8 cellular contexts compared by ENCODE assay signal in the genomic region with DNA sequence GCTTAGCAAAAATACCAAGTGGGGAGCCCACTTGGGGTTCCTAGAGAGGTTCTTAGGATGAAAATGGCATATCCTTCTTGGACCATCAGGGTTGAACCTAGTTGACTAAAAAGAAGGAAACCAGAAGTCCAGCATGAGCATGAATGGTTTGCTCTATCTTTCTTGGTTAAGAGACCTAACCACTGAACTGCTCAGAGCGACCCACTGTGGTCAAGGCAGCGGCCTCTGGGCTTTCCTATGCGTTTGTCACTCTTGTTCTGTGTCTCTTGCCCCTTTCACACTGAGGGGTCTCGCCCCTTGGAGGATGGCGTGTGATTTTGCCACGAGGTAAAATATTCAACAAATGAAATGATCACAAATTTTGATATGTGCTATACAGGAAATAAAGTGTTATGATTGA. TPM values are rescaled to one million over a fixed set of nuclear protein-coding genes. Genes with fewer than 3 reads are reported as not detected.
DNase-seq lines count a peak whose midpoint lies in the region; ATAC-seq and TF ChIP-seq lines count a peak whose summit lies in the region.

No MANE protein-coding gene starts in this region.

- intact Hi-C loops in esophagus muscularis mucosa (cut with DNase I) = no loop called here
- intact Hi-C loops in sigmoid colon (cut with DNase I) = loop anchor here (1.0 kb wide), 1 partner anchor 31 kb away; no protein-coding TSS in a partner anchor

- TF ChIP-seq POLR2A in esophagus muscularis mucosa (IDR thresholded peaks at IDR 0.05; ENCODE audit: low read depth) (no peak), sigmoid colon (IDR thresholded peaks at IDR 0.05) (no peak)

- H3K4me3 ChIP-seq in GM12865 (ENCODE audit: low read depth, low read length) (peak overlapping the region; percentile 64), RWPE2 (ENCODE audit: severe bottlenecking) (peak overlapping the region; percentile 55), esophagus muscularis mucosa (peak overlapping the region; percentile 70 to 90 (median 87)), sigmoid colon (peak overlapping the region in 3 of 4 donors; percentile 54 to 78 (median 66))

- no peaks in the 10 kb centered on the region for H3K27me3 ChIP-seq in RWPE2 (ENCODE audit: insufficient read depth, poor library complexity, severe bottlenecking)
- no peaks in the 10 kb centered on the region for H3K27me3 ChIP-seq in esophagus muscularis mucosa
- no peaks in the 10 kb centered on the region for H3K27me3 ChIP-seq in sigmoid colon

- H3K9me3 ChIP-seq in RWPE2 (ENCODE audit: severe bottlenecking) (no peaks in the 10 kb centered on the region), esophagus muscularis mucosa (no peaks in the 10 kb centered on the region), sigmoid colon (no peaks in the 10 kb centered on the region)

- H3K4me1 ChIP-seq in RWPE2 (ENCODE audit: insufficient read depth, poor library complexity, severe bottlenecking) = peaks cover 9% of the 10 kb centered on the region
- H3K4me1 ChIP-seq in esophagus muscularis mucosa = peaks cover 44 to 67% (median 56%) of the 10 kb centered on the region in 4 donors
- H3K4me1 ChIP-seq in sigmoid colon = peaks cover 0 to 51% (median 41%) of the 10 kb centered on the region in 4 donors

- no peak for TF ChIP-seq CTCF in GM12865 (IDR thresholded peaks at IDR 0.05; ENCODE audit: insufficient read depth, low read depth, low read length, missing control alignments)
- TF ChIP-seq CTCF in RWPE2 (IDR thresholded peaks at IDR 0.05; ENCODE audit: poor library complexity, severe bottlenecking) = no peak
- no peak for TF ChIP-seq CTCF in esophagus muscularis mucosa (IDR thresholded peaks at IDR 0.05)
- no peak for TF ChIP-seq CTCF in sigmoid colon (IDR thresholded peaks at IDR 0.05)

- ATAC-seq in RWPE2 (ENCODE audit: low read depth) = no peak
- ATAC-seq in HG02571 (IDR thresholded peaks at IDR 0.05; ENCODE audit: unreplicated experiment) = no peak

- DNase-seq in GM12865 (ENCODE audit: low read depth) (no peak), RWPE2 (ENCODE audit: low spot score) (no peak), esophagus muscularis mucosa (ENCODE audit: extremely low spot score) (no peak), sigmoid colon (no peak), SW480 (ENCODE audit: low spot score) (no peak), hypothalamus (lab: John Stamatoyannopoulos, UW) (no peak)
- DNase-seq in stimulated activated CD4-positive, alpha-beta T cell treated with anti-CD3 and anti-CD28 coated beads, Interleukin-15, amount 100 ng/mL, for 24 hours = no peak

- WGBS in esophagus muscularis mucosa = 32% methylated on average over 6 of the region's 6 CpGs
- 38 to 51% methylated on average over 6 of the region's 6 CpGs for WGBS in sigmoid colon, 2 donors

- TF ChIP-seq EP300 in esophagus muscularis mucosa (IDR thresholded peaks at IDR 0.05) (no peak), sigmoid colon (IDR thresholded peaks at IDR 0.05) (no peak)

- H3K36me3 ChIP-seq in RWPE2 (ENCODE audit: low read depth) (no peaks in the 10 kb centered on the region), esophagus muscularis mucosa (no peaks in the 10 kb centered on the region), sigmoid colon (no peaks in the 10 kb centered on the region)

- H3K27ac ChIP-seq in RWPE2 (ENCODE audit: poor library complexity, severe bottlenecking) = peak overlapping the region; percentile 69
- peak overlapping the region; percentile 93 to 99 (median 96) for H3K27ac ChIP-seq in esophagus muscularis mucosa (replicated peaks in 1 of 4)
- peak overlapping the region; percentile 81 to 99 (median 96) for H3K27ac ChIP-seq in sigmoid colon

RNA-seq across cellular contexts. Expression of gene BORCS6, which starts 0.5 kb away (rescaled TPM):
- total RNA-seq in esophagus muscularis mucosa = 10 to 100 TPM in 3 of 4 donors, 1 to 10 TPM in 1; 8.6 to 22.4 (median 13.9) TPM
- 10 to 100 TPM in 3 of 4 donors, 1 to 10 TPM in 1; 7.7 to 17.7 (median 15.8) TPM for total RNA-seq in sigmoid colon
- 10 to 100 TPM in 2 of 3 donors, 1 to 10 TPM in 1; 9.2 to 14.6 (median 10.8) TPM for polyA plus RNA-seq in sigmoid colon

RNA-seq across cellular contexts. Expression of gene TMEM107, which starts 14.3 kb away (rescaled TPM):
- 10 to 100 TPM; 10.4 to 17.8 (median 13.6) TPM for total RNA-seq in esophagus muscularis mucosa
- total RNA-seq in sigmoid colon = 10 to 100 TPM in 3 of 4 donors, 1 to 10 TPM in 1; 8.3 to 61.7 (median 20.6) TPM
- polyA plus RNA-seq in sigmoid colon = 10 to 100 TPM in 1 of 3 donors, 1 to 10 TPM in 2; 4.6 to 20.8 (median 7.2) TPM

RNA-seq across cellular contexts. Expression of gene AURKB, which starts 19.9 kb away (rescaled TPM):
- total RNA-seq in esophagus muscularis mucosa = 1 to 10 TPM in 1 of 4 donors, not detected in 3; 1.5 TPM
- 1 to 10 TPM in 2 of 4 donors, not detected in 2; 1.4 to 3.3 TPM for total RNA-seq in sigmoid colon
- polyA plus RNA-seq in sigmoid colon = 10 to 100 TPM in 2 of 3 donors, 1 to 10 TPM in 1; 1.8 to 45.6 (median 12.7) TPM

RNA-seq across cellular contexts. Expression of gene VAMP2, which starts 27.8 kb away (rescaled TPM):
- total RNA-seq in esophagus muscularis mucosa (10 to 100 TPM; 23.7 to 36.4 (median 33.0) TPM), sigmoid colon (10 to 100 TPM; 20.4 to 29.6 (median 27.3) TPM)
- 10 to 100 TPM; 37.7 to 57.1 (median 54.9) TPM for polyA plus RNA-seq in sigmoid colon

RNA-seq across cellular contexts. Expression of gene PER1, which starts 38.3 kb away (rescaled TPM):
- total RNA-seq in esophagus muscularis mucosa = 100 to 1,000 TPM; 127 to 263 (median 168) TPM
- 100 to 1,000 TPM in 2 of 4 donors, 10 to 100 TPM in 2; 60.3 to 153 (median 84.5) TPM for total RNA-seq in sigmoid colon
- 10 to 100 TPM; 30.5 to 67.7 (median 34.2) TPM for polyA plus RNA-seq in sigmoid colon
